In the genomic region with DNA sequence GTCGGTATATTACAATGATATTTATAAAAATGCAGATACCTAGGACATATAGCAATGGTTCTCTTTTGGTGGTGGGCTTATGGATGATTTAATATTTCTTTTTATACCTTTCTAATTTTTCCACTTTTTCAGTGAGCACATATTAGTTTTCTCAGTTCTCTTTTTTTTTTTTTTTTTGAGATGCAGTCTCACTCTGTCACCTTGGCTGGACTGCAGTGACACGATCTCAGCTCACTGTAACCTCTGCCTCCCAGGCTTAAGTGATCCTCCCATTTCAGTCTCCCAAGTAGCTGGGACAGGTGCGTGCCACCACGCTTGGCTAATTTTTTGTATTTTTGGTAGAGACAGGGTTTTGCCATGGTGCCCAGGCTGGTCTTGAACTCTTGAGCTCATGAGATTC, we compare ENCODE assay signal across 21 cellular contexts. TPM values are rescaled to one million over a fixed set of nuclear protein-coding genes. Genes with fewer than 3 reads are reported as not detected.
DNase-seq lines count a peak whose midpoint lies in the region; ATAC-seq, FAIRE-seq and TF ChIP-seq lines count a peak whose summit lies in the region.
"Had no signal": no experiment of that assay in that cellular context is flagged by ENCODE, and none has a peak within 500 bp of the region (broad histone marks: within the 10 kb centered on the region; RNA-seq: fewer than 3 reads in every experiment).

No MANE protein-coding gene starts in this region.

- WGBS in HepG2 (ENCODE audit: low lambda C conversion rate) = 97% methylated on average over 4 of the region's 4 CpGs

- H4K20me1 ChIP-seq in HepG2 (ENCODE audit: insufficient read depth, low read length) = no peaks in the 10 kb centered on the region

- TF ChIP-seq POLR2A in uterus (IDR thresholded peaks at IDR 0.05) = no peak
- no peak for TF ChIP-seq POLR2A in HepG2 (IDR thresholded peaks at IDR 0.05; ENCODE audit: insufficient read depth in 1 of 2, low read depth in 2 of 2, low read length in 2 of 2)

- in situ Hi-C loops in HepG2 (cut with HindIII; ENCODE audit: extremely low pct_ligation_motif_present, low pct_unique_long_range_greater_than_20kb) = no loop called here

- no peak overlapping the region for H3K4me3 ChIP-seq in left ventricle myocardium inferior
- H3K4me3 ChIP-seq in muscle layer of colon (ENCODE audit: low read depth in 1 of 2, low read length in 2 of 2) = no peak overlapping the region
- H3K4me3 ChIP-seq in uterus = no peak overlapping the region
- no peak overlapping the region for H3K4me3 ChIP-seq in HepG2 (replicated peaks in 1 of 3; ENCODE audit: insufficient read depth in 1 of 3, low read depth in 2 of 3, low read length in 3 of 3)
- H3K4me3 ChIP-seq: SJSA1, skin epidermis had no signal

- TF ChIP-seq EP300 in HepG2 (IDR thresholded peaks at IDR 0.05; ENCODE audit: low read depth in 2 of 2, low read length in 2 of 2) = no peak
- TF ChIP-seq EP300 in HepG2 (CRISPR knock-in tag; IDR thresholded peaks at IDR 0.05; ENCODE audit: borderline replicate concordance) = no peak

- no peak overlapping the region for H3K4me2 ChIP-seq in HepG2 (ENCODE audit: low read depth, low read length)

- peaks cover 57% of the 10 kb centered on the region for H3K36me3 Mint-ChIP-seq in activated CD8-positive, alpha-beta T cell treated with anti-CD3 and anti-CD28 coated beads for 36 hours (ENCODE audit: low read depth)

- ATAC-seq in Right ventricle myocardium inferior = no peak
- ATAC-seq in activated CD8-positive, alpha-beta T cell treated with anti-CD3 and anti-CD28 coated beads for 36 hours = no peak
- no peak for ATAC-seq in HepG2
- ATAC-seq in GM21528 (IDR thresholded peaks at IDR 0.05; ENCODE audit: low FRiP score, unreplicated experiment) = no peak

- peaks cover 80% of the 10 kb centered on the region for H3K4me1 Mint-ChIP-seq in activated CD8-positive, alpha-beta T cell treated with anti-CD3 and anti-CD28 coated beads for 36 hours (ENCODE audit: low read depth)

- CTCF ChIA-PET in activated CD8-positive, alpha-beta T cell treated with anti-CD3 and anti-CD28 coated beads for 36 hours (lab: Charles Lee) = interaction anchor here (1.3 to 2.4 kb wide), 5 partner anchors 11 to 166 kb away, joined by 3 to 16 read pairs (median 4); partner anchors contain the start of genes ACBD4 and MAP3K14
- CTCF ChIA-PET in HepG2 (lab: Yijun Ruan, JAX; ENCODE audit: low intra/inter-chr PET ratio, low total read pairs) = no interaction called here

- no peak for DNase-seq in left ventricle myocardium inferior
- no peak for DNase-seq in Right ventricle myocardium inferior (ENCODE audit: missing footprints)
- no peak for DNase-seq in activated CD8-positive, alpha-beta T cell treated with anti-CD3 and anti-CD28 coated beads for 36 hours
- no peak for DNase-seq in uterus
- no peak for DNase-seq in HepG2 (ENCODE audit: low spot score)
- no peak for DNase-seq in NCI-H2171 (lab: John Stamatoyannopoulos, UW)
- DNase-seq: activated CD4-positive, alpha-beta T cell treated with anti-CD3 and anti-CD28 coated beads, Interleukin-2, amount 50 U/mL, for 48 hours; activated gamma-delta T cell treated with Interleukin-2 at 50 U/mL for 16 hours; Calu3; cortex of kidney; erythroblast; GF-D8; Kasumi-1; NCI-H1417; NCI-H345 had no signal

- no peak overlapping the region for H2AFZ ChIP-seq in HepG2 (ENCODE audit: low read length)

- no TSS peak for BruUV-seq in HepG2 (replicated peaks; lab: Mats Ljungman, UMichigan)

- TF ChIP-seq RAD21 in HepG2 (CRISPR knock-in tag; IDR thresholded peaks at IDR 0.05) = no peak

- intact Hi-C loops in left ventricle myocardium inferior (cut with micrococcal nuclease) = no loop called here
- intact Hi-C loops in Right ventricle myocardium inferior (cut with DNase I) = no loop called here
- intact Hi-C loops in activated CD8-positive, alpha-beta T cell treated with anti-CD3 and anti-CD28 coated beads for 36 hours (cut with micrococcal nuclease) = no loop called here
- intact Hi-C loops in uterus (cut with DNase I; ENCODE audit: low total_unique reads) = no loop called here
- intact Hi-C loops in HepG2 (cut with micrococcal nuclease; ENCODE audit: unreplicated experiment) = no loop called here

- H3K27ac ChIP-seq in left ventricle myocardium inferior (replicated peaks) (peak overlapping the region; percentile 97), muscle layer of colon (ENCODE audit: low read depth, low read length) (peak overlapping the region; percentile 59), uterus (peak overlapping the region; percentile 76 to 89), HepG2 (ENCODE audit: extremely low read length, insufficient read depth, low read length) (no peak overlapping the region)
- H3K27ac ChIP-seq: SJSA1 had no signal

- no peaks in the 10 kb centered on the region for H3K27me3 Mint-ChIP-seq in activated CD8-positive, alpha-beta T cell treated with anti-CD3 and anti-CD28 coated beads for 36 hours

- no peak overlapping the region for H3K4me3 Mint-ChIP-seq in activated CD8-positive, alpha-beta T cell treated with anti-CD3 and anti-CD28 coated beads for 36 hours

- no peaks in the 10 kb centered on the region for H3K36me3 ChIP-seq in left ventricle myocardium inferior
- no peaks in the 10 kb centered on the region for H3K36me3 ChIP-seq in muscle layer of colon (ENCODE audit: insufficient read depth, low read length)
- H3K36me3 ChIP-seq in uterus = no peaks in the 10 kb centered on the region
- H3K36me3 ChIP-seq in HepG2 (replicated peaks in 1 of 2; ENCODE audit: control insufficient read depth in 1 of 2, insufficient read depth in 2 of 2, low read length in 2 of 2) = no peaks in the 10 kb centered on the region

- peaks cover 31% of the 10 kb centered on the region for H3K79me2 ChIP-seq in HepG2 (ENCODE audit: insufficient read depth, low read length)

- H3K9me3 ChIP-seq in left ventricle myocardium inferior (replicated peaks) (no peaks in the 10 kb centered on the region), muscle layer of colon (ENCODE audit: low read length) (no peaks in the 10 kb centered on the region), uterus (no peaks in the 10 kb centered on the region), HepG2 (ENCODE audit: low read length) (no peaks in the 10 kb centered on the region)
- H3K9me3 ChIP-seq: SJSA1 had no signal

- no peaks in the 10 kb centered on the region for H3K27me3 ChIP-seq in left ventricle myocardium inferior (ENCODE audit: low read depth)
- no peaks in the 10 kb centered on the region for H3K27me3 ChIP-seq in muscle layer of colon (ENCODE audit: control insufficient read depth in 1 of 2, insufficient read depth in 2 of 2, low read length in 2 of 2)
- H3K27me3 ChIP-seq in uterus = no peaks in the 10 kb centered on the region
- H3K27me3 ChIP-seq in HepG2 (ENCODE audit: control insufficient read depth in 1 of 2, insufficient read depth in 2 of 2, low read length in 2 of 2) = no peaks in the 10 kb centered on the region
- H3K27me3 ChIP-seq: SJSA1 had no signal

- no peak overlapping the region for H3K9ac ChIP-seq in muscle layer of colon (ENCODE audit: low read length)
- no peak overlapping the region for H3K9ac ChIP-seq in HepG2 (ENCODE audit: insufficient read depth, low read depth, low read length)

- TF ChIP-seq CTCF in left ventricle myocardium inferior (IDR thresholded peaks at IDR 0.05; ENCODE audit: borderline replicate concordance) (no peak), uterus (IDR thresholded peaks at IDR 0.05) (no peak), HepG2 (CRISPR knock-in tag; IDR thresholded peaks at IDR 0.05) (no peak)
- no peak for TF ChIP-seq CTCF in activated CD8-positive, alpha-beta T cell treated with anti-CD3 and anti-CD28 coated beads for 36 hours (IDR thresholded peaks at IDR 0.05)

- H3K27ac Mint-ChIP-seq in activated CD8-positive, alpha-beta T cell treated with anti-CD3 and anti-CD28 coated beads for 36 hours = peak overlapping the region; percentile 57

- peaks cover 2% of the 10 kb centered on the region for H3K9me3 Mint-ChIP-seq in activated CD8-positive, alpha-beta T cell treated with anti-CD3 and anti-CD28 coated beads for 36 hours

- FAIRE-seq in HepG2 (lab: Jason Lieb, UNC) = no peak
- FAIRE-seq: keratinocyte, TTC549 had no signal

- POLR2A ChIA-PET in activated CD8-positive, alpha-beta T cell treated with anti-CD3 and anti-CD28 coated beads for 36 hours (lab: Charles Lee) = interaction anchor here (1.4 to 11.5 kb wide), 3 partner anchors 13 to 77 kb away, joined by 3 to 151 read pairs (median 3); partner anchors contain the start of gene MAP3K14
- POLR2A ChIA-PET in HepG2 (lab: Yijun Ruan, JAX) = interaction anchor here (2.3 kb wide), 1 partner anchor 15 kb away, joined by 6 read pairs; the partner anchor contains the start of gene MAP3K14

- H3K4me1 ChIP-seq in left ventricle myocardium inferior (peaks cover 98% of the 10 kb centered on the region), muscle layer of colon (ENCODE audit: insufficient read depth, low read length) (peaks cover 71% of the 10 kb centered on the region), uterus (peaks cover 8% of the 10 kb centered on the region in 2 donors), HepG2 (ENCODE audit: insufficient read depth, low read length) (no peaks in the 10 kb centered on the region)

RNA-seq across cellular contexts. Expression of gene MAP3K14, which starts 15.1 kb away (rescaled TPM):
- total RNA-seq in left ventricle myocardium inferior = 14.8 TPM
- total RNA-seq in Right ventricle myocardium inferior = 14.4 TPM
- 10 to 100 TPM; 31.6 to 31.9 TPM for total RNA-seq in activated CD8-positive, alpha-beta T cell treated with anti-CD3 and anti-CD28 coated beads for 36 hours
- total RNA-seq in uterus = 10 to 100 TPM in 1 of 4 donors, 1 to 10 TPM in 3; 1.0 to 22.1 (median 4.9) TPM
- 1.2 and 2.6 TPM in 2 replicates for total RNA-seq in HepG2 (2016; rRNA removed; fragmentation: Illumina TruSeq; extraction: Trizol)
- 2.1 and 2.5 TPM in 2 replicates for total RNA-seq in HepG2 (2016; cell fraction: cytosol; rRNA removed; fragmentation: Illumina TruSeq; extraction: Trizol; ENCODE audit: low read depth)
- 1.1 and 2.6 TPM in 2 replicates for total RNA-seq in HepG2 (2016; cell fraction: insoluble cytoplasmic fraction; rRNA removed; fragmentation: Illumina TruSeq; extraction: Trizol)
- total RNA-seq in HepG2 (2016; cell fraction: membrane; rRNA removed; fragmentation: Illumina TruSeq; extraction: Trizol) = 2.1 and 2.4 TPM in 2 replicates
- 3.1 and 3.3 TPM in 2 replicates for total RNA-seq in HepG2 (2016; cell fraction: nucleus; rRNA removed; fragmentation: Illumina TruSeq; extraction: Trizol)
- 2.6 and 4.0 TPM in 2 replicates for polyA plus RNA-seq in HepG2 (2011; rRNA removed)
- polyA plus RNA-seq in HepG2 (2011; cell fraction: cytosol; rRNA removed) = 1.8 and 2.4 TPM in 2 replicates
- polyA plus RNA-seq in HepG2 (2011; cell fraction: nucleus; rRNA removed) = 10.1 and 10.7 TPM in 2 replicates
- polyA plus RNA-seq in HepG2 (2012) = 1.6 and 2.1 TPM in 2 replicates
- polyA plus RNA-seq in HepG2 (2016; cell fraction: cytosol; fragmentation: Illumina TruSeq; extraction: Trizol; ENCODE audit: low read depth) = 1.6 and 2.0 TPM in 2 replicates
- polyA plus RNA-seq in HepG2 (2016; cell fraction: insoluble cytoplasmic fraction; fragmentation: Illumina TruSeq; extraction: Trizol; ENCODE audit: low read depth) = 1.3 and 1.9 TPM in 2 replicates
- polyA plus RNA-seq in HepG2 (2016; cell fraction: membrane; fragmentation: Illumina TruSeq; extraction: Trizol; ENCODE audit: low read depth) = 1.6 and 2.3 TPM in 2 replicates
- 10.6 and 10.8 TPM in 2 replicates for polyA plus RNA-seq in HepG2 (2016; cell fraction: nucleus; fragmentation: Illumina TruSeq; extraction: Trizol; ENCODE audit: insufficient read depth, low read depth)
- 2.2 and 7.2 TPM in 2 replicates for polyA minus RNA-seq in HepG2 (2011; rRNA and poly(A)+ RNA removed; ENCODE audit: low replicate concordance)
- 0.40 and 0.44 TPM in 2 replicates for polyA minus RNA-seq in HepG2 (2011; cell fraction: cytosol; rRNA and poly(A)+ RNA removed)
- 3.2 and 3.7 TPM in 2 replicates for polyA minus RNA-seq in HepG2 (2011; cell fraction: nucleus; rRNA and poly(A)+ RNA removed)

RNA-seq across cellular contexts. Expression of gene SPATA32, which starts 39.8 kb away (rescaled TPM):
- total RNA-seq in left ventricle myocardium inferior (not detected), Right ventricle myocardium inferior (not detected), uterus (not detected), HepG2 (2016; rRNA removed; fragmentation: Illumina TruSeq; extraction: Trizol) (not detected in 2 replicates)
- under 1 TPM; 0.27 to 0.63 TPM for total RNA-seq in activated CD8-positive, alpha-beta T cell treated with anti-CD3 and anti-CD28 coated beads for 36 hours
- not detected in 2 replicates for total RNA-seq in HepG2 (2016; cell fraction: cytosol; rRNA removed; fragmentation: Illumina TruSeq; extraction: Trizol; ENCODE audit: low read depth)
- total RNA-seq in HepG2 (2016; cell fraction: insoluble cytoplasmic fraction; rRNA removed; fragmentation: Illumina TruSeq; extraction: Trizol) = not detected in 2 replicates
- not detected in 2 replicates for total RNA-seq in HepG2 (2016; cell fraction: membrane; rRNA removed; fragmentation: Illumina TruSeq; extraction: Trizol)
- total RNA-seq in HepG2 (2016; cell fraction: nucleus; rRNA removed; fragmentation: Illumina TruSeq; extraction: Trizol) = not detected in 2 replicates
- polyA plus RNA-seq in HepG2 (2011; rRNA removed) = not detected in 2 replicates
- not detected in 2 replicates for polyA plus RNA-seq in HepG2 (2011; cell fraction: cytosol; rRNA removed)
- not detected in 2 replicates for polyA plus RNA-seq in HepG2 (2011; cell fraction: nucleus; rRNA removed)
- polyA plus RNA-seq in HepG2 (2012) = not detected in 2 replicates
- not detected in 2 replicates for polyA plus RNA-seq in HepG2 (2016; cell fraction: cytosol; fragmentation: Illumina TruSeq; extraction: Trizol; ENCODE audit: low read depth)
- polyA plus RNA-seq in HepG2 (2016; cell fraction: insoluble cytoplasmic fraction; fragmentation: Illumina TruSeq; extraction: Trizol; ENCODE audit: low read depth) = not detected in 2 replicates
- not detected in 2 replicates for polyA plus RNA-seq in HepG2 (2016; cell fraction: membrane; fragmentation: Illumina TruSeq; extraction: Trizol; ENCODE audit: low read depth)
- not detected in 2 replicates for polyA plus RNA-seq in HepG2 (2016; cell fraction: nucleus; fragmentation: Illumina TruSeq; extraction: Trizol; ENCODE audit: insufficient read depth, low read depth)
- not detected in 2 replicates for polyA minus RNA-seq in HepG2 (2011; rRNA and poly(A)+ RNA removed; ENCODE audit: low replicate concordance)
- polyA minus RNA-seq in HepG2 (2011; cell fraction: cytosol; rRNA and poly(A)+ RNA removed) = not detected in 2 replicates
- polyA minus RNA-seq in HepG2 (2011; cell fraction: nucleus; rRNA and poly(A)+ RNA removed) = not detected in 2 replicates
- total RNA-seq: SJSA1 had no signal
- polyA plus RNA-seq: keratinocyte had no signal
